ENCODE assay signal across 8 cellular contexts in genomic region chr2:9002637-9003365, GRCh38. TPM values are rescaled to one million over a fixed set of nuclear protein-coding genes. Genes with fewer than 3 reads are reported as not detected.
DNase-seq lines count a peak whose midpoint lies in the region; ATAC-seq and TF ChIP-seq lines count a peak whose summit lies in the region.

No MANE protein-coding gene starts in this region.

- ATAC-seq in HCT116 (no peak; the same call in 1 of the 2 replicates), left colon (peak; percentile 3), GM19455 (IDR thresholded peaks at IDR 0.05; ENCODE audit: unreplicated experiment) (no peak)

- intact Hi-C loops in HCT116 (cut with micrococcal nuclease), result no loop called here
- intact Hi-C loops in left colon (cut with DNase I, micrococcal nuclease), result no loop called here

- H3K36me3 ChIP-seq in CD8-positive, alpha-beta memory T cell (ENCODE audit: insufficient read depth, low read length), result no peaks in the 10 kb centered on the region
- no peaks in the 10 kb centered on the region for H3K36me3 ChIP-seq in HCT116 (ENCODE audit: control insufficient read depth in 1 of 2, insufficient read depth in 2 of 2, low read length in 2 of 2)
- peaks cover 8% of the 10 kb centered on the region for H3K36me3 ChIP-seq in SJSA1

- H3K9me3 ChIP-seq in CD8-positive, alpha-beta memory T cell (ENCODE audit: low read length), result no peaks in the 10 kb centered on the region
- H3K9me3 ChIP-seq in HCT116 (ENCODE audit: control insufficient read depth in 1 of 2, insufficient read depth in 1 of 2, low read depth in 1 of 2, low read length in 2 of 2) (no peaks in the 10 kb centered on the region), SJSA1 (replicated peaks) (no peaks in the 10 kb centered on the region)

- peak overlapping the region; percentile 29 for H3K4me3 ChIP-seq in CD8-positive, alpha-beta memory T cell (ENCODE audit: low read length)
- H3K4me3 ChIP-seq in HCT116 (replicated peaks in 1 of 2; ENCODE audit: low read depth in 1 of 2, low read length in 2 of 2) (peak overlapping the region; percentile 33 to 58), SJSA1 (peak overlapping the region; percentile 69)

- no peaks in the 10 kb centered on the region for H3K27me3 ChIP-seq in CD8-positive, alpha-beta memory T cell (ENCODE audit: insufficient read depth, low read length, poor library complexity, severe bottlenecking)
- H3K27me3 ChIP-seq in HCT116 (ENCODE audit: insufficient read depth, low read length) (no peaks in the 10 kb centered on the region), SJSA1 (replicated peaks) (no peaks in the 10 kb centered on the region)

- no TSS peak for BruUV-seq in HCT116 (replicated peaks; lab: Mats Ljungman, UMichigan)

- peak overlapping the region; percentile 86 for H3K4me2 ChIP-seq in HCT116 (ENCODE audit: low read length)

- H3K9me3 Mint-ChIP-seq in CD8-positive, alpha-beta memory T cell, result no peaks in the 10 kb centered on the region

- peak overlapping the region; percentile 46 for H3K9ac ChIP-seq in HCT116 (ENCODE audit: low read length)

- H4K20me1 ChIP-seq in HCT116 (ENCODE audit: insufficient read depth), result no peaks in the 10 kb centered on the region

- H3K4me1 ChIP-seq in CD8-positive, alpha-beta memory T cell (ENCODE audit: insufficient read depth, low read length), result peaks cover 4% of the 10 kb centered on the region
- H3K4me1 ChIP-seq in HCT116 (ENCODE audit: control insufficient read depth in 1 of 2, insufficient read depth in 2 of 2, low read length in 2 of 2), result peaks cover 18 to 45% of the 10 kb centered on the region in 2 experiments
- H3K4me1 ChIP-seq in SJSA1 (replicated peaks), result peaks cover 38% of the 10 kb centered on the region

- peak; percentile 2 to 46 (median 2) for DNase-seq in CD8-positive, alpha-beta memory T cell
- no peak for DNase-seq in HCT116 (ENCODE audit: low read depth, low spot score)
- DNase-seq in SJSA1 (ENCODE audit: low read depth in 1 of 2, low spot score in 2 of 2), result peak in 1 of 2 experiments; percentile 44
- DNase-seq in central memory CD4-positive, alpha-beta T cell, result peak; percentile 4
- DNase-seq in left colon, result peak in 1 of 2 donors; percentile 42
- peak; percentile 27 for DNase-seq in stimulated activated CD8-positive, alpha-beta memory T cell treated with anti-CD3 and anti-CD28 coated beads, Interleukin-4, amount 100 ng/mL, for 48 hours
- DNase-seq in NCI-H2196 (lab: John Stamatoyannopoulos, UW; ENCODE audit: unreplicated experiment), result no peak

- H3K27ac Mint-ChIP-seq in CD8-positive, alpha-beta memory T cell, result peak overlapping the region in 4 of 8 donors; percentile 77 to 84 (median 81)

- peaks cover 8 to 9% of the 10 kb centered on the region in 2 donors for H3K27me3 Mint-ChIP-seq in CD8-positive, alpha-beta memory T cell

- peak overlapping the region; percentile 56 to 89 (median 87) for H3K4me3 Mint-ChIP-seq in CD8-positive, alpha-beta memory T cell

- TF ChIP-seq POLR2A in HCT116 (IDR thresholded peaks at IDR 0.05; ENCODE audit: borderline replicate concordance, extremely low read depth, insufficient read depth, insufficient read length), result no peak

- peaks cover 10 to 21% (median 19%) of the 10 kb centered on the region in 3 donors for H3K4me1 Mint-ChIP-seq in CD8-positive, alpha-beta memory T cell

- RAD21 ChIA-PET in HCT116 (lab: Charles Lee; ENCODE audit: low non-redundant PET in 1 of 2, low total read pairs in 2 of 2, uncharacterized antibody in 2 of 2, unreplicated experiment in 2 of 2), result no interaction called here

- no peaks in the 10 kb centered on the region for H3K9me2 ChIP-seq in HCT116 (ENCODE audit: insufficient read depth)

- H3K36me3 Mint-ChIP-seq in CD8-positive, alpha-beta memory T cell, result peaks cover 0 to 1% (median 0%) of the 10 kb centered on the region in 3 donors

- TF ChIP-seq CTCF in HCT116 (IDR thresholded peaks at IDR 0.05 in 2 of 3, conservative IDR thresholded peaks at IDR 0.05 in 1 of 3; ENCODE audit: borderline replicate concordance in 1 of 3, insufficient read depth in 1 of 3, low read depth in 2 of 3, low read length in 2 of 3), result no peak

- peaks cover 15% of the 10 kb centered on the region for H3K79me2 ChIP-seq in HCT116 (ENCODE audit: insufficient read depth, low read length)

- H2AFZ ChIP-seq in HCT116 (ENCODE audit: low read depth, low read length, poor library complexity, severe bottlenecking), result no peak overlapping the region

- POLR2A ChIA-PET in CD8-positive, alpha-beta memory T cell (lab: Charles Lee), result no interaction called here
- POLR2A ChIA-PET in HCT116 (lab: Charles Lee), result no interaction called here

- no peak for TF ChIP-seq RAD21 in HCT116 (IDR thresholded peaks at IDR 0.05; ENCODE audit: low read depth)

- CTCF ChIA-PET in CD8-positive, alpha-beta memory T cell (lab: Charles Lee), result no interaction called here
- CTCF ChIA-PET in HCT116 (lab: Charles Lee), result no interaction called here

- H3K27ac ChIP-seq in CD8-positive, alpha-beta memory T cell (ENCODE audit: low read depth, low read length), result no peak overlapping the region
- no peak overlapping the region; the same call in 1 of the 2 replicates for H3K27ac ChIP-seq in HCT116 (ENCODE audit: low read depth, low read length)
- H3K27ac ChIP-seq in SJSA1, result peak overlapping the region; percentile 23; the same call in 1 of the 2 replicates

TF ChIP-seq in HCT116, 20 proteins besides CTCF, POLR2A, EP300 and RAD21 (continues in another document):
- TF ChIP-seq ZFX (IDR thresholded peaks at IDR 0.05) (no peak), YY1 (IDR thresholded peaks at IDR 0.05; ENCODE audit: extremely low read depth, insufficient replicate concordance, low read depth, low read length) (no peak), POLR2AphosphoS5 (IDR thresholded peaks at IDR 0.05; ENCODE audit: low read depth, low read length) (no peak), ATF3 (IDR thresholded peaks at IDR 0.05) (no peak), JUND (IDR thresholded peaks at IDR 0.05) (no peak), ELF1 (IDR thresholded peaks at IDR 0.05; ENCODE audit: borderline replicate concordance, low read depth) (no peak), ZNF274 (IDR thresholded peaks at IDR 0.05; ENCODE audit: low read depth, low read length) (no peak), SRF (IDR thresholded peaks at IDR 0.05; ENCODE audit: low read depth) (no peak), MAX (IDR thresholded peaks at IDR 0.05) (no peak), FOSL1 (IDR thresholded peaks at IDR 0.05; ENCODE audit: low read depth) (no peak), TCF7L2 (IDR thresholded peaks at IDR 0.05; ENCODE audit: borderline replicate concordance, extremely low read depth, insufficient read depth, insufficient read length) (no peak), REST (IDR thresholded peaks at IDR 0.05; ENCODE audit: low read depth) (no peak), CEBPB (IDR thresholded peaks at IDR 0.05; ENCODE audit: low read depth) (no peak), SIN3A (IDR thresholded peaks at IDR 0.05; ENCODE audit: low read depth) (no peak), CBX3 (IDR thresholded peaks at IDR 0.05; ENCODE audit: low read depth) (no peak), EZH2phosphoT487 (IDR thresholded peaks at IDR 0.05; ENCODE audit: borderline replicate concordance) (no peak), EZH2 (IDR thresholded peaks at IDR 0.05) (no peak), EGR1 (IDR thresholded peaks at IDR 0.05; ENCODE audit: low read depth) (no peak), SP1 (IDR thresholded peaks at IDR 0.05; ENCODE audit: low read depth) (no peak)

RNA-seq across cellular contexts. Expression of gene MBOAT2, which starts 0.7 kb away (rescaled TPM):
- total RNA-seq in CD8-positive, alpha-beta memory T cell, result 1 to 10 TPM; 3.2 to 3.3 TPM
- 0.62 TPM for polyA plus RNA-seq in CD8-positive, alpha-beta memory T cell
- 16.8 TPM for total RNA-seq in HCT116 (2021; ENCODE audit: unreplicated experiment)
- polyA plus RNA-seq in HCT116 (2012), result 10.8 and 12.3 TPM in 2 replicates
- total RNA-seq in SJSA1 (2014; rRNA removed; shearing (Covaris generic)), result 36.4 and 76.5 TPM in 2 replicates
- 10 to 100 TPM; 67.0 to 73.8 TPM for total RNA-seq in left colon

Comparison
In these comparisons a context has a peak if more than half of its experiments do, and no peak if none do; other contexts are left out.
1. DNase-seq: peak in CD8-positive, alpha-beta memory T cell (5 of 5), central memory CD4-positive, alpha-beta T cell (single experiment) and stimulated activated CD8-positive, alpha-beta memory T cell treated with anti-CD3 and anti-CD28 coated beads, Interleukin-4, amount 100 ng/mL, for 48 hours (single experiment); none in HCT116 (single experiment) and NCI-H2196 (single experiment).
2. Peak in every context shown above with its lines, with median percentiles within 50 percentile points of each other: H3K4me3 ChIP-seq.